In genomic region chr1:8353386-8353785, GRCh38 we compare ENCODE assay signal across 14 cellular contexts. TPM values are rescaled to one million over a fixed set of nuclear protein-coding genes. Genes with fewer than 3 reads are reported as not detected.
DNase-seq lines count a peak whose midpoint lies in the region; ATAC-seq, FAIRE-seq and TF ChIP-seq lines count a peak whose summit lies in the region.
"Had no signal": no experiment of that assay in that cellular context is flagged by ENCODE, and none has a peak within 500 bp of the region (broad histone marks: within the 10 kb centered on the region; RNA-seq: fewer than 3 reads in every experiment).

No MANE protein-coding gene starts in this region.

- intact Hi-C loops in HepG2 (cut with micrococcal nuclease; ENCODE audit: unreplicated experiment), result no loop called here
- intact Hi-C loops in right cardiac atrium (cut with DNase I), result no loop called here
- intact Hi-C loops in sciatic nerve (cut with DNase I), result no loop called here
- intact Hi-C loops in activated naive CD4-positive, alpha-beta T cell treated with anti-CD3 and anti-CD28 coated beads for 36 hours (cut with micrococcal nuclease), result no loop called here

- TF ChIP-seq EP300 in HepG2 (IDR thresholded peaks at IDR 0.05; ENCODE audit: low read depth in 2 of 2, low read length in 2 of 2), result no peak
- no peak for TF ChIP-seq EP300 in HepG2 (CRISPR knock-in tag; IDR thresholded peaks at IDR 0.05; ENCODE audit: borderline replicate concordance)

- no peak for DNase-seq in HepG2 (ENCODE audit: low spot score)
- peak in 1 of 3 donors; percentile 79 for DNase-seq in right cardiac atrium
- DNase-seq in sciatic nerve (ENCODE audit: low spot score), result no peak
- no peak for DNase-seq in activated naive CD4-positive, alpha-beta T cell treated with anti-CD3 and anti-CD28 coated beads for 36 hours
- DNase-seq in D341Med (ENCODE audit: low spot score), result no peak
- no peak for DNase-seq in DMS153 (lab: John Stamatoyannopoulos, UW)
- DNase-seq: activated naive CD4-positive, alpha-beta T cell treated with Interleukin-2 at 50 U/mL for 16 hours; Calu3; NK-92 treated with Interleukin-12 subunit alpha and Interleukin-12 subunit beta, amount 100 ng/mL, for 24 hours; substantia nigra had no signal

- 79% methylated on average over 12 of the region's 12 CpGs for WGBS in liver
- 93% methylated on average over 11 of the region's 12 CpGs for WGBS in HepG2 (ENCODE audit: low lambda C conversion rate)
- WGBS in right cardiac atrium, result 36% methylated on average over 12 of the region's 12 CpGs

- no peak for FAIRE-seq in HepG2 (lab: Jason Lieb, UNC)

- no peak for ATAC-seq in HepG2
- peak; percentile 2 to 25 for ATAC-seq in right cardiac atrium
- ATAC-seq in sciatic nerve, result peak; percentile 44
- ATAC-seq in GM21529 (IDR thresholded peaks at IDR 0.05; ENCODE audit: unreplicated experiment), result no peak
- ATAC-seq: esophagus mucosa had no signal

- no peak overlapping the region for H3K4me3 Mint-ChIP-seq in activated naive CD4-positive, alpha-beta T cell treated with anti-CD3 and anti-CD28 coated beads for 36 hours

- POLR2A ChIA-PET in HepG2 (lab: Yijun Ruan, JAX), result no interaction called here

- H3K27me3 ChIP-seq in liver (ENCODE audit: control insufficient read depth in 4 of 4, insufficient read depth in 4 of 4, low read length in 3 of 4) (no peaks in the 10 kb centered on the region), HepG2 (ENCODE audit: control insufficient read depth in 1 of 2, insufficient read depth in 2 of 2, low read length in 2 of 2) (no peaks in the 10 kb centered on the region; a peak in 1 of 5 replicates), right cardiac atrium (ENCODE audit: control insufficient read depth, insufficient read depth) (no peaks in the 10 kb centered on the region)
- H3K27me3 ChIP-seq: SJSA1 had no signal

- H3K79me2 ChIP-seq in HepG2 (ENCODE audit: insufficient read depth, low read length), result no peaks in the 10 kb centered on the region

- TF ChIP-seq CTCF in liver (IDR thresholded peaks at IDR 0.05; ENCODE audit: low read depth, low read length, missing input control), result no peak
- TF ChIP-seq CTCF in HepG2 (CRISPR knock-in tag; IDR thresholded peaks at IDR 0.05), result no peak

- H3K9me3 Mint-ChIP-seq in activated naive CD4-positive, alpha-beta T cell treated with anti-CD3 and anti-CD28 coated beads for 36 hours, result no peaks in the 10 kb centered on the region

- H3K9ac ChIP-seq in liver (ENCODE audit: low read depth in 1 of 2, low read length in 2 of 2) (no peak overlapping the region), HepG2 (ENCODE audit: insufficient read depth, low read depth, low read length) (no peak overlapping the region)

- no peaks in the 10 kb centered on the region for H3K9me3 ChIP-seq in liver (ENCODE audit: control insufficient read depth in 4 of 4, low read length in 3 of 4)
- no peaks in the 10 kb centered on the region for H3K9me3 ChIP-seq in HepG2 (ENCODE audit: low read length)
- no peaks in the 10 kb centered on the region for H3K9me3 ChIP-seq in right cardiac atrium (ENCODE audit: control insufficient read depth, low read length)
- H3K9me3 ChIP-seq: SJSA1 had no signal

- CTCF ChIA-PET in HepG2 (lab: Yijun Ruan, JAX; ENCODE audit: low intra/inter-chr PET ratio, low total read pairs), result no interaction called here
- CTCF ChIA-PET in activated naive CD4-positive, alpha-beta T cell treated with anti-CD3 and anti-CD28 coated beads for 36 hours (lab: Charles Lee), result interaction anchor here (1.5 kb wide), 1 partner anchor 373 kb away, joined by 5 read pairs; no protein-coding TSS in a partner anchor

- H3K27ac Mint-ChIP-seq in activated naive CD4-positive, alpha-beta T cell treated with anti-CD3 and anti-CD28 coated beads for 36 hours, result no peak overlapping the region

- no peak overlapping the region for H2AFZ ChIP-seq in HepG2 (ENCODE audit: low read length)

- no peaks in the 10 kb centered on the region for H3K27me3 Mint-ChIP-seq in activated naive CD4-positive, alpha-beta T cell treated with anti-CD3 and anti-CD28 coated beads for 36 hours (ENCODE audit: low read depth)

- H4K20me1 ChIP-seq in HepG2 (ENCODE audit: insufficient read depth, low read length), result peaks cover 6% of the 10 kb centered on the region; the same call in 1 of the 2 replicates

- peaks cover 0 to 5% (median 1%) of the 10 kb centered on the region in 4 donors for H3K4me1 ChIP-seq in liver (ENCODE audit: control insufficient read depth in 4 of 4, insufficient read depth in 4 of 4, low read length in 3 of 4)
- peaks cover 6% of the 10 kb centered on the region for H3K4me1 ChIP-seq in HepG2 (ENCODE audit: insufficient read depth, low read length)
- peaks cover 7% of the 10 kb centered on the region for H3K4me1 ChIP-seq in right cardiac atrium (ENCODE audit: control insufficient read depth, insufficient read depth, low read length)

- no peak for TF ChIP-seq POLR2A in HepG2 (IDR thresholded peaks at IDR 0.05; ENCODE audit: insufficient read depth in 1 of 2, low read depth in 2 of 2, low read length in 2 of 2)

- no peak overlapping the region for H3K4me2 ChIP-seq in HepG2 (ENCODE audit: low read depth, low read length)

- no peak overlapping the region for H3K4me3 ChIP-seq in liver (ENCODE audit: low read depth in 1 of 3, low read length in 3 of 3)
- no peak overlapping the region for H3K4me3 ChIP-seq in HepG2 (replicated peaks in 1 of 3; ENCODE audit: insufficient read depth in 1 of 3, low read depth in 2 of 3, low read length in 3 of 3)
- H3K4me3 ChIP-seq in right cardiac atrium (ENCODE audit: low read length), result no peak overlapping the region
- H3K4me3 ChIP-seq: SJSA1 had no signal

- BruUV-seq in HepG2 (replicated peaks; lab: Mats Ljungman, UMichigan), result no TSS peak

- H3K36me3 ChIP-seq in liver (ENCODE audit: control insufficient read depth in 4 of 4, insufficient read depth in 3 of 4, low read depth in 1 of 4, low read length in 3 of 4) (peaks cover 17 to 42% (median 26%) of the 10 kb centered on the region in 4 donors), HepG2 (replicated peaks in 1 of 2; ENCODE audit: control insufficient read depth in 1 of 2, insufficient read depth in 2 of 2, low read length in 2 of 2) (peaks cover 35 to 47% of the 10 kb centered on the region in 2 experiments)

- no peak for TF ChIP-seq RAD21 in liver (IDR thresholded peaks at IDR 0.05)
- TF ChIP-seq RAD21 in HepG2 (CRISPR knock-in tag; IDR thresholded peaks at IDR 0.05), result no peak

- H3K4me1 Mint-ChIP-seq in activated naive CD4-positive, alpha-beta T cell treated with anti-CD3 and anti-CD28 coated beads for 36 hours (ENCODE audit: low read depth), result peaks cover 4% of the 10 kb centered on the region

- peaks cover 11% of the 10 kb centered on the region for H3K36me3 Mint-ChIP-seq in activated naive CD4-positive, alpha-beta T cell treated with anti-CD3 and anti-CD28 coated beads for 36 hours (ENCODE audit: low read depth)

- in situ Hi-C loops in HepG2 (cut with HindIII; ENCODE audit: extremely low pct_ligation_motif_present, low pct_unique_long_range_greater_than_20kb), result no loop called here

- H3K27ac ChIP-seq in liver (ENCODE audit: low read depth in 1 of 2, low read length in 2 of 2), result peak overlapping the region; percentile 40 to 55
- no peak overlapping the region for H3K27ac ChIP-seq in HepG2 (ENCODE audit: extremely low read length, insufficient read depth, low read length)
- peak overlapping the region; percentile 83 for H3K27ac ChIP-seq in right cardiac atrium (ENCODE audit: low read length)
- H3K27ac ChIP-seq: SJSA1 had no signal

TF ChIP-seq in liver, 16 proteins besides CTCF, POLR2A, EP300 and RAD21 (continues in another document):
- TF ChIP-seq EGR1 (IDR thresholded peaks at IDR 0.05; ENCODE audit: low read depth in 2 of 2) (no peak), MAX (IDR thresholded peaks at IDR 0.05) (no peak), FOXA2 (IDR thresholded peaks at IDR 0.05) (no peak), TAF1 (conservative IDR thresholded peaks at IDR 0.05) (no peak)

TF ChIP-seq in HepG2, 621 proteins besides CTCF, POLR2A, EP300 and RAD21 (continues in another document):
- no peak for TF ChIP-seq ZNF841 (CRISPR knock-in tag; IDR thresholded peaks at IDR 0.05; ENCODE audit: borderline replicate concordance)
- TF ChIP-seq SMAD9 (CRISPR knock-in tag; IDR thresholded peaks at IDR 0.05), result no peak
- no peak for TF ChIP-seq ZFP36L1 (CRISPR knock-in tag; IDR thresholded peaks at IDR 0.05)
- no peak for TF ChIP-seq SAFB2 (CRISPR knock-in tag; IDR thresholded peaks at IDR 0.05; ENCODE audit: borderline replicate concordance, low read depth)
- TF ChIP-seq ZNF10 (CRISPR knock-in tag; IDR thresholded peaks at IDR 0.05; ENCODE audit: borderline replicate concordance, low read depth), result no peak
- TF ChIP-seq SIX1 (CRISPR knock-in tag; IDR thresholded peaks at IDR 0.05; ENCODE audit: borderline replicate concordance), result no peak
- TF ChIP-seq HDAC6 (IDR thresholded peaks at IDR 0.05; ENCODE audit: low read depth, low read length), result no peak

RNA-seq across cellular contexts. Expression of gene SLC45A1, which starts 35.5 kb away (rescaled TPM):
- total RNA-seq in liver, result under 1 TPM in 1 of 2 donors, not detected in 1; 0.08 TPM
- under 1 TPM; 0.14 to 0.29 TPM for polyA plus RNA-seq in liver
- total RNA-seq in HepG2 (2016; rRNA removed; fragmentation: Illumina TruSeq; extraction: Trizol), result not detected in 2 replicates
- total RNA-seq in HepG2 (2016; cell fraction: cytosol; rRNA removed; fragmentation: Illumina TruSeq; extraction: Trizol; ENCODE audit: low read depth), result not detected in 2 replicates
- not detected in 2 replicates for total RNA-seq in HepG2 (2016; cell fraction: insoluble cytoplasmic fraction; rRNA removed; fragmentation: Illumina TruSeq; extraction: Trizol)
- not detected in 2 replicates for total RNA-seq in HepG2 (2016; cell fraction: membrane; rRNA removed; fragmentation: Illumina TruSeq; extraction: Trizol)
- not detected in 2 replicates for total RNA-seq in HepG2 (2016; cell fraction: nucleus; rRNA removed; fragmentation: Illumina TruSeq; extraction: Trizol)
- 0.05 TPM in 1 of 2 replicates, not detected in the other for polyA plus RNA-seq in HepG2 (2011; rRNA removed)
- polyA plus RNA-seq in HepG2 (2011; cell fraction: cytosol; rRNA removed), result 0.03 TPM in 1 of 2 replicates, not detected in the other
- polyA plus RNA-seq in HepG2 (2011; cell fraction: nucleus; rRNA removed), result 0.09 TPM in 1 of 2 replicates, not detected in the other
- not detected in 2 replicates for polyA plus RNA-seq in HepG2 (2012)
- polyA plus RNA-seq in HepG2 (2016; cell fraction: cytosol; fragmentation: Illumina TruSeq; extraction: Trizol; ENCODE audit: low read depth), result not detected in 2 replicates
- not detected in 2 replicates for polyA plus RNA-seq in HepG2 (2016; cell fraction: insoluble cytoplasmic fraction; fragmentation: Illumina TruSeq; extraction: Trizol; ENCODE audit: low read depth)
- polyA plus RNA-seq in HepG2 (2016; cell fraction: membrane; fragmentation: Illumina TruSeq; extraction: Trizol; ENCODE audit: low read depth), result not detected in 2 replicates
- not detected in 2 replicates for polyA plus RNA-seq in HepG2 (2016; cell fraction: nucleus; fragmentation: Illumina TruSeq; extraction: Trizol; ENCODE audit: insufficient read depth, low read depth)
- not detected in 2 replicates for polyA minus RNA-seq in HepG2 (2011; rRNA and poly(A)+ RNA removed; ENCODE audit: low replicate concordance)
- polyA minus RNA-seq in HepG2 (2011; cell fraction: cytosol; rRNA and poly(A)+ RNA removed), result not detected in 2 replicates
- polyA minus RNA-seq in HepG2 (2011; cell fraction: nucleus; rRNA and poly(A)+ RNA removed), result not detected in 2 replicates
- total RNA-seq in right cardiac atrium, result 1 to 10 TPM; 2.1 to 3.5 (median 2.8) TPM
- 2.5 TPM for polyA plus RNA-seq in right cardiac atrium
- total RNA-seq in sciatic nerve, result 2.5 TPM
- total RNA-seq in activated naive CD4-positive, alpha-beta T cell treated with anti-CD3 and anti-CD28 coated beads for 36 hours, result under 1 TPM; 0.52 to 0.74 TPM

Comparison
In these comparisons a context has a peak if more than half of its experiments do, and no peak if none do; other contexts are left out.
1. ATAC-seq: peak in right cardiac atrium (2 of 2) and sciatic nerve (single experiment); none in HepG2 (single experiment) and GM21529 (single experiment).